Comparison of ENCODE assay signal across 27 cellular contexts in the genomic region with DNA sequence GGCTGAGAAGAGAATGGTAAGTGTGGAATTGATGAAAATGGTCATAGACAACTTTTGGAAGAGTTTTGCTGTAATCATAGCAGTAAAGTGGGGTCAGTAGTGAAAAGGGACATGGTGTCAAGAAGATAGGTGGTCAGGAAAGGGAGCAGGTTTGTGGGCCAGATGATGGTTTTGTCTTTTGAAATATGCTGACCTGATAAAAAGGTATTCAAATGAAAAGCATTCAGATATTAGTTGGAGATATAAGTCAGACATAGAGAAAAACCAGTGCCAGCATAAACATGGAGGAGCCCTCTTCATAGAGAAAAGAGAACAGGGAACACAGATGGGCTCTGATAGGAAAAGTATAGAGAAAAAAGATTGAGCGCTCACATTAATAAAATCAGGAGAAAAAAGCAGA.
"Had no signal": no experiment of that assay in that cellular context is flagged by ENCODE, and none has a peak within 500 bp of the region (broad histone marks: within the 10 kb centered on the region; RNA-seq: fewer than 3 reads in every experiment).

No MANE protein-coding gene starts in this region.

- H3K4me3 ChIP-seq: stomach, suprapubic skin, testis, thoracic aorta, thyroid gland, tibial artery, tibial nerve, transverse colon, upper lobe of left lung, upper lobe of right lung, uterus, vagina had no signal

- H3K4me1 ChIP-seq: stomach, suprapubic skin, testis, thyroid gland, tibial artery, tibial nerve, upper lobe of left lung, upper lobe of right lung, uterus, vagina had no signal

- H3K36me3 ChIP-seq: stomach, suprapubic skin, thoracic aorta, thyroid gland, tibial artery, tibial nerve, transverse colon, upper lobe of left lung, upper lobe of right lung, uterus, vagina had no signal

- H3K27me3 ChIP-seq: stomach, suprapubic skin, testis, thyroid gland, tibial artery, tibial nerve, transverse colon, upper lobe of left lung, upper lobe of right lung, uterus, vagina had no signal

- ATAC-seq: stimulated activated effector memory CD8-positive, alpha-beta T cell treated with anti-CD3 and anti-CD28 coated beads, Interleukin-12 subunit alpha, Interleukin-12 subunit beta, amount 100 ng/mL, for 72 hours; stimulated activated memory B cell treated with anti-CD40 and anti-IgM and Interleukin-4, amounts not matched to agents 10 μg/mL and 1 μg/mL and 100 μg/mL, for 72 hours; stimulated activated naive B cell treated with anti-CD40 and anti-IgM and Interleukin-4, amounts not matched to agents 10 μg/mL and 1 μg/mL and 100 μg/mL, for 72 hours; stimulated activated naive CD8-positive, alpha-beta T cell treated with anti-CD3 and anti-CD28 coated beads, Interleukin-15, amount 100 ng/mL, for 72 hours; stimulated activated naive CD8-positive, alpha-beta T cell treated with anti-CD3 and anti-CD28 coated beads, Interleukin-15, Interleukin-2, amounts not matched to agents 100 U/mL and 50 U/mL, for 24 hours; upper lobe of right lung had no signal

- DNase-seq: stimulated activated CD4-positive, alpha-beta T cell treated with anti-CD3 and anti-CD28 coated beads, Interleukin-2, amount 100 ng/mL, for 48 hours; stimulated activated CD4-positive, alpha-beta T cell treated with anti-CD3 and anti-CD28 coated beads, Interleukin-4, amount 100 ng/mL, for 1 hour; stimulated activated CD4-positive, alpha-beta T cell treated with anti-CD3 and anti-CD28 coated beads, Interleukin-4, amount 100 ng/mL, for 24 hours; stimulated activated CD4-positive, alpha-beta T cell treated with anti-CD3 and anti-CD28 coated beads, Interleukin-4, amount 100 ng/mL, for 4 hours; stimulated activated CD8-positive, alpha-beta memory T cell treated with anti-CD3 and anti-CD28 coated beads, Interleukin-4, amount 100 ng/mL, for 48 hours; stimulated activated naive B cell treated with anti-CD40 and anti-IgM and Interleukin-4, amounts not matched to agents 10 μg/mL and 1 μg/mL and 100 μg/mL, for 72 hours; stimulated activated naive CD4-positive, alpha-beta T cell; stimulated activated naive CD4-positive, alpha-beta T cell treated with Interleukin-2 at 50 U/mL for 16 hours; stimulated activated naive CD8-positive, alpha-beta T cell treated with anti-CD3 and anti-CD28 coated beads, Interleukin-15, amount 100 ng/mL, for 72 hours; stimulated activated naive CD8-positive, alpha-beta T cell treated with anti-CD3 and anti-CD28 coated beads, Interleukin-15, Interleukin-2, amounts not matched to agents 100 U/mL and 50 U/mL, for 24 hours; stomach; substantia nigra; testis; thyroid gland; tibial artery; transverse colon; trophoblast cell; upper lobe of left lung; upper lobe of right lung; uterus had no signal

- H3K9me3 ChIP-seq: stomach, suprapubic skin, testis, thoracic aorta, thyroid gland, tibial artery, tibial nerve, transverse colon, upper lobe of left lung, upper lobe of right lung, uterus, vagina had no signal

- FAIRE-seq: urothelium cell line had no signal

- H3K27ac ChIP-seq: stomach, suprapubic skin, testis, thoracic aorta, thyroid gland, tibial artery, tibial nerve, transverse colon, upper lobe of left lung, upper lobe of right lung, uterus, vagina had no signal
